6 cellular contexts compared by ENCODE assay signal in the genomic region with DNA sequence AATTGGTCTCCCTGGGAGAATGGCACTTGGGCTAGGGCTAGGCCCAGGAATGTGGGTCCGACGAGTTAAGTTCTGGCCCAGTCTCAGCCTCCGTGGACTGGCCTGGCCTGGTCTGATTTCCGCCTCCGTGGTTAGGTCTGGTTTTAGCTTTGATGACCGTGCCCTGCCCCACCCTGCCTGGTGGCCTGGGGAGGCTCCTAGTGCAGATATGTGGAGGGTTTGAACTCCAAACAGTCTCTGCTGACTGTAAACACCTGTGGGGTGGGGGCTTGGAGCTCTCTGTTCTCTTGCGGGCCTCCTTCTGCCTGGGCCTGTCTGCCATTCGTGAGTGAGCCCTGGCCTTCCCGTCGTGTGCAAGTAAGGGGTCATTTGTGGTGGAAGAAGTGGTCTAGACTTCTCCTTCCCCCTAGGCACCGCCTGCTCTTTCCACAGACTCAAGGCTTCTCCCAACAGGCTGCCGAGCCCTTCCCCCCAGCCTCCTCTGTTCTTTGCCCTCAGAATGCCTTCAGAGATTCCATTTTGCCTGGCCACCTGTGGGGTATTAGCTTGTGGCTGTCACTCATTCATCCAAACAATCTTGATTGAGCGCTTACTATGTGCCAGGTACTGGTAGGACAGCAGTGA. TPM values are rescaled to one million over a fixed set of nuclear protein-coding genes. Genes with fewer than 3 reads are reported as not detected.
DNase-seq lines count a peak whose midpoint lies in the region; ATAC-seq and TF ChIP-seq lines count a peak whose summit lies in the region.

No MANE protein-coding gene starts in this region.

- H3K9me3 ChIP-seq in right cardiac atrium (ENCODE audit: control insufficient read depth, low read length) (no peaks in the 10 kb centered on the region), upper lobe of right lung (no peaks in the 10 kb centered on the region)

- DNase-seq in Right ventricle myocardium inferior (ENCODE audit: missing footprints), result peak; percentile 62
- no peak for DNase-seq in left ventricle myocardium superior
- peak; percentile 22 to 61 (median 53) for DNase-seq in right cardiac atrium
- DNase-seq in upper lobe of right lung, result peak; percentile 70
- no peak for DNase-seq in NCI-H1436 (lab: John Stamatoyannopoulos, UW)
- no peak for DNase-seq in AG08395 (ENCODE audit: low spot score)

- 23% methylated on average over 13 of the region's 13 CpGs for WGBS in right cardiac atrium

- no peak for TF ChIP-seq CTCF in upper lobe of right lung (IDR thresholded peaks at IDR 0.05)

- no peaks in the 10 kb centered on the region for H3K27me3 ChIP-seq in right cardiac atrium (ENCODE audit: control insufficient read depth, insufficient read depth)
- no peaks in the 10 kb centered on the region for H3K27me3 ChIP-seq in upper lobe of right lung

- H3K27ac ChIP-seq in right cardiac atrium (ENCODE audit: low read length) (peak overlapping the region; percentile 62), upper lobe of right lung (peak overlapping the region; percentile 97)

- ATAC-seq in Right ventricle myocardium inferior, result no peak
- ATAC-seq in left ventricle myocardium superior, result no peak
- no peak for ATAC-seq in right cardiac atrium
- ATAC-seq in upper lobe of right lung, result peak; percentile 3

- H3K4me1 ChIP-seq in right cardiac atrium (ENCODE audit: control insufficient read depth, insufficient read depth, low read length), result peaks cover 22% of the 10 kb centered on the region
- H3K4me1 ChIP-seq in upper lobe of right lung, result peaks cover 62% of the 10 kb centered on the region

- peak overlapping the region; percentile 97 for H3K4me3 ChIP-seq in right cardiac atrium (ENCODE audit: low read length)
- peak overlapping the region; percentile 88 for H3K4me3 ChIP-seq in upper lobe of right lung

- intact Hi-C loops in Right ventricle myocardium inferior (cut with DNase I) (no loop called here), left ventricle myocardium superior (cut with micrococcal nuclease) (no loop called here), right cardiac atrium (cut with DNase I) (loop anchor here in 1 of 4 donors (5.0 kb wide), 1 partner anchor 293 kb away; a partner anchor contains a TSS), upper lobe of right lung (cut with DNase I) (no loop called here)

- peaks cover 9% of the 10 kb centered on the region for H3K36me3 ChIP-seq in upper lobe of right lung

RNA-seq across cellular contexts. Expression of a gene that starts 1.5 kb away (rescaled TPM):
- total RNA-seq in Right ventricle myocardium inferior, result 137 TPM
- 150 TPM for total RNA-seq in left ventricle myocardium superior
- total RNA-seq in right cardiac atrium, result 100 to 1,000 TPM; 153 to 180 (median 179) TPM
- polyA plus RNA-seq in right cardiac atrium, result 206 TPM
- total RNA-seq in upper lobe of right lung, result 298 TPM

RNA-seq across cellular contexts. Expression of a gene that starts 4.9 kb away (rescaled TPM):
- 16.2 TPM for total RNA-seq in Right ventricle myocardium inferior
- total RNA-seq in left ventricle myocardium superior, result 15.8 TPM
- total RNA-seq in right cardiac atrium, result 10 to 100 TPM; 10.6 to 16.5 (median 14.4) TPM
- polyA plus RNA-seq in right cardiac atrium, result 12.1 TPM
- 61.7 TPM for total RNA-seq in upper lobe of right lung

RNA-seq across cellular contexts. Expression of a gene that starts 15.9 kb away (rescaled TPM):
- total RNA-seq in Right ventricle myocardium inferior (not detected), left ventricle myocardium superior (not detected), right cardiac atrium (not detected), upper lobe of right lung (1.4 TPM)
- polyA plus RNA-seq in right cardiac atrium, result 0.27 TPM

RNA-seq across cellular contexts. Expression of a gene that starts 22.5 kb away (rescaled TPM):
- total RNA-seq in Right ventricle myocardium inferior, result 47.1 TPM
- total RNA-seq in left ventricle myocardium superior, result 43.1 TPM
- total RNA-seq in right cardiac atrium, result 10 to 100 TPM; 35.7 to 44.9 (median 37.8) TPM
- 18.0 TPM for polyA plus RNA-seq in right cardiac atrium
- total RNA-seq in upper lobe of right lung, result 90.9 TPM

RNA-seq across cellular contexts. Expression of a gene that starts 40.4 kb away (rescaled TPM):
- total RNA-seq in Right ventricle myocardium inferior, result 14.8 TPM
- total RNA-seq in left ventricle myocardium superior, result 15.4 TPM
- 10 to 100 TPM; 11.6 to 15.5 (median 13.0) TPM for total RNA-seq in right cardiac atrium
- 5.7 TPM for polyA plus RNA-seq in right cardiac atrium
- total RNA-seq in upper lobe of right lung, result 43.7 TPM

Comparison
In these comparisons a context has a peak if more than half of its experiments do, and no peak if none do; other contexts are left out.
1. DNase-seq: peak in Right ventricle myocardium inferior (single experiment), right cardiac atrium (3 of 3) and upper lobe of right lung (single experiment); none in left ventricle myocardium superior (single experiment), NCI-H1436 (single experiment) and AG08395 (single experiment).